ENCODE assay signal across 13 cellular contexts in genomic region chr3:18656410-18656809, GRCh38.
"Had no signal": no experiment of that assay in that cellular context is flagged by ENCODE, and none has a peak within 500 bp of the region (broad histone marks: within the 10 kb centered on the region; RNA-seq: fewer than 3 reads in every experiment).

No MANE protein-coding gene starts in this region.

- DNase-seq: activated T-cell treated with anti-CD3 and anti-CD28 coated beads, Interleukin-2, amount 50 U/mL, for 1 hour; brain microvascular endothelial cell; effector CD8-positive, alpha-beta T cell; esophagus squamous epithelium; stimulated activated CD4-positive, alpha-beta T cell treated with anti-CD3 and anti-CD28 coated beads, Interleukin-1b, Interleukin-23, amount 100 ng/mL, for 48 hours; SW 1271; T1000; thyroid gland had no signal

- H3K27ac ChIP-seq: brain microvascular endothelial cell, esophagus squamous epithelium, hepatocyte, parathyroid adenoma, thyroid gland had no signal

- H3K4me3 Mint-ChIP-seq: central memory CD8-positive, alpha-beta T cell had no signal

- H3K4me1 ChIP-seq: parathyroid adenoma, thyroid gland had no signal

- H3K9me3 ChIP-seq: esophagus squamous epithelium, thyroid gland had no signal

- H3K4me3 ChIP-seq: esophagus squamous epithelium, hepatocyte, thyroid gland had no signal

- H3K27me3 Mint-ChIP-seq: central memory CD8-positive, alpha-beta T cell had no signal

- H3K27me3 ChIP-seq: brain microvascular endothelial cell, esophagus squamous epithelium, hepatocyte, thyroid gland had no signal

- H3K36me3 ChIP-seq: brain microvascular endothelial cell, esophagus squamous epithelium, thyroid gland had no signal

- H3K9me3 Mint-ChIP-seq: central memory CD8-positive, alpha-beta T cell had no signal

- ATAC-seq: activated CD4-positive, CD25-positive, alpha-beta regulatory T cell treated with anti-CD3 and anti-CD28 coated beads, Interleukin-2, amount 50 U/mL, for 24 hours; left lobe of liver had no signal
